24 cellular contexts compared by ENCODE assay signal in genomic region chr2:186755066-186755465, GRCh38.
DNase-seq lines count a peak whose midpoint lies in the region; ATAC-seq, FAIRE-seq and TF ChIP-seq lines count a peak whose summit lies in the region.
"Had no signal": no experiment of that assay in that cellular context is flagged by ENCODE, and none has a peak within 500 bp of the region (broad histone marks: within the 10 kb centered on the region; RNA-seq: fewer than 3 reads in every experiment).

No MANE protein-coding gene starts in this region.

- H3K27ac Mint-ChIP-seq in activated CD8-positive, alpha-beta T cell treated with anti-CD3 and anti-CD28 coated beads for 36 hours = no peak overlapping the region
- H3K27ac Mint-ChIP-seq: activated naive CD8-positive, alpha-beta T cell treated with anti-CD3 and anti-CD28 coated beads, Interleukin-2, amount 50 U/mL, for 24 hours had no signal

- H3K27me3 ChIP-seq in ACC112 (ENCODE audit: insufficient read depth, low read length) = no peaks in the 10 kb centered on the region
- no peaks in the 10 kb centered on the region for H3K27me3 ChIP-seq in bronchial epithelial cell (ENCODE audit: control insufficient read depth, insufficient read depth, low read length)
- H3K27me3 ChIP-seq: BLaER1 treated with 17β-estradiol and CSF1 and Interleukin-3, amounts not matched to agents 10 nM and 100 nM; foreskin keratinocyte had no signal

- no peaks in the 10 kb centered on the region for H3K9me3 Mint-ChIP-seq in activated CD8-positive, alpha-beta T cell treated with anti-CD3 and anti-CD28 coated beads for 36 hours
- H3K9me3 Mint-ChIP-seq: activated naive CD8-positive, alpha-beta T cell treated with anti-CD3 and anti-CD28 coated beads, Interleukin-2, amount 50 U/mL, for 24 hours had no signal

- peaks cover 10% of the 10 kb centered on the region for H3K4me1 ChIP-seq in ACC112 (ENCODE audit: control insufficient read depth, insufficient read depth, low read length, unreplicated experiment)
- H3K4me1 ChIP-seq: foreskin keratinocyte, lower lobe of right lung had no signal

- peaks cover 5% of the 10 kb centered on the region for H3K4me1 Mint-ChIP-seq in activated CD8-positive, alpha-beta T cell treated with anti-CD3 and anti-CD28 coated beads for 36 hours (ENCODE audit: low read depth)
- H3K4me1 Mint-ChIP-seq: activated naive CD8-positive, alpha-beta T cell treated with anti-CD3 and anti-CD28 coated beads, Interleukin-2, amount 50 U/mL, for 24 hours had no signal

- ATAC-seq in GM21529 (IDR thresholded peaks at IDR 0.05; ENCODE audit: unreplicated experiment) = no peak
- no peak for ATAC-seq in activated CD8-positive, alpha-beta T cell treated with anti-CD3 and anti-CD28 coated beads for 36 hours
- ATAC-seq: activated naive CD8-positive, alpha-beta T cell treated with anti-CD3 and anti-CD28 coated beads, Interleukin-2, amount 50 U/mL, for 24 hours; foreskin keratinocyte; K562; lower lobe of right lung had no signal

- in situ Hi-C loops in KBM-7 (cut with MboI; ENCODE audit: low pct_unique_long_range_greater_than_20kb, low sequenced_read_pairs) = no loop called here

- peak overlapping the region; percentile 39 for H2AFZ ChIP-seq in ACC112 (ENCODE audit: low read length, unreplicated experiment)

- no peaks in the 10 kb centered on the region for H3K79me2 ChIP-seq in ACC112 (ENCODE audit: control insufficient read depth, insufficient read depth, low read length, unreplicated experiment)

- CTCF ChIA-PET in activated CD8-positive, alpha-beta T cell treated with anti-CD3 and anti-CD28 coated beads for 36 hours (lab: Charles Lee) = no interaction called here

- intact Hi-C loops in activated CD8-positive, alpha-beta T cell treated with anti-CD3 and anti-CD28 coated beads for 36 hours (cut with micrococcal nuclease) = no loop called here

- no peak overlapping the region for H3K27ac ChIP-seq in ACC112 (ENCODE audit: low read depth, low read length)
- H3K27ac ChIP-seq: BLaER1 treated with 17β-estradiol and CSF1 and Interleukin-3, amounts not matched to agents 10 nM and 100 nM; foreskin keratinocyte; lower lobe of right lung; WERI-Rb-1 had no signal

- no peak for FAIRE-seq in bronchial epithelial cell (lab: Jason Lieb, UNC)
- FAIRE-seq: G401.6, K562, keratinocyte had no signal

- H3K27me3 Mint-ChIP-seq in activated CD8-positive, alpha-beta T cell treated with anti-CD3 and anti-CD28 coated beads for 36 hours = peaks cover 2% of the 10 kb centered on the region

- no peaks in the 10 kb centered on the region for H3K36me3 ChIP-seq in ACC112 (ENCODE audit: insufficient read depth, low read length)
- no peaks in the 10 kb centered on the region for H3K36me3 ChIP-seq in bronchial epithelial cell (ENCODE audit: control insufficient read depth, insufficient read depth, low read length)
- H3K36me3 ChIP-seq: lower lobe of right lung, WERI-Rb-1 had no signal

- H3K4me3 Mint-ChIP-seq in activated CD8-positive, alpha-beta T cell treated with anti-CD3 and anti-CD28 coated beads for 36 hours = no peak overlapping the region
- H3K4me3 Mint-ChIP-seq: activated naive CD8-positive, alpha-beta T cell treated with anti-CD3 and anti-CD28 coated beads, Interleukin-2, amount 50 U/mL, for 24 hours had no signal

- no peaks in the 10 kb centered on the region for H3K36me3 Mint-ChIP-seq in activated CD8-positive, alpha-beta T cell treated with anti-CD3 and anti-CD28 coated beads for 36 hours (ENCODE audit: low read depth)

- TF ChIP-seq CTCF in bronchial epithelial cell (IDR thresholded peaks at IDR 0.05; ENCODE audit: insufficient read depth, low read length, severe bottlenecking) = no peak
- TF ChIP-seq CTCF in foreskin fibroblast (IDR thresholded peaks at IDR 0.05; ENCODE audit: low read depth, low read length) = no peak
- no peak for TF ChIP-seq CTCF in activated CD8-positive, alpha-beta T cell treated with anti-CD3 and anti-CD28 coated beads for 36 hours (IDR thresholded peaks at IDR 0.05)

- DNase-seq in LHCN-M2 (ENCODE audit: low read depth) = peak; percentile 53
- DNase-seq in bronchial epithelial cell (ENCODE audit: low read depth) = peak; percentile 15
- DNase-seq in foreskin fibroblast = peak; percentile 3 to 8
- no peak for DNase-seq in activated CD8-positive, alpha-beta T cell treated with anti-CD3 and anti-CD28 coated beads for 36 hours
- no peak for DNase-seq in NCI-H226
- no peak for DNase-seq in KBM-7
- DNase-seq: 8988T; activated CD8-positive, alpha-beta memory T cell treated with anti-CD3 and anti-CD28 coated beads, Interleukin-2, amount 50 U/mL, for 48 hours; activated naive CD8-positive, alpha-beta T cell treated with anti-CD3 and anti-CD28 coated beads, Interleukin-2, amount 50 U/mL, for 24 hours; Calu3; foreskin keratinocyte; hypothalamus; lower lobe of right lung; NCI-H187 treated with DMSO at 0.1 percent for 48 hours; occipital lobe; stimulated activated CD8-positive, alpha-beta memory T cell treated with anti-CD3 and anti-CD28 coated beads, Interleukin-4, amount 100 ng/mL, for 48 hours; T-helper 2 cell; WERI-Rb-1 had no signal

- H3K4me3 ChIP-seq in ACC112 (ENCODE audit: low read depth, low read length) (no peak overlapping the region), bronchial epithelial cell (ENCODE audit: low read depth, low read length) (no peak overlapping the region), foreskin fibroblast (ENCODE audit: low read depth in 1 of 2, low read length in 2 of 2) (no peak overlapping the region)
- H3K4me3 ChIP-seq: BLaER1 treated with 17β-estradiol and CSF1 and Interleukin-3, amounts not matched to agents 10 nM and 100 nM; K562; lower lobe of right lung had no signal

- POLR2A ChIA-PET in activated CD8-positive, alpha-beta T cell treated with anti-CD3 and anti-CD28 coated beads for 36 hours (lab: Charles Lee) = no interaction called here

Comparison
In these comparisons a context has a peak if more than half of its experiments do, and no peak if none do; other contexts are left out.
1. DNase-seq: peak in LHCN-M2 (single experiment), bronchial epithelial cell (single experiment) and foreskin fibroblast (2 of 2); none in activated CD8-positive, alpha-beta T cell treated with anti-CD3 and anti-CD28 coated beads for 36 hours (single experiment), NCI-H226 (single experiment) and KBM-7 (single experiment).